2 cellular contexts compared by ENCODE assay signal in the genomic region with DNA sequence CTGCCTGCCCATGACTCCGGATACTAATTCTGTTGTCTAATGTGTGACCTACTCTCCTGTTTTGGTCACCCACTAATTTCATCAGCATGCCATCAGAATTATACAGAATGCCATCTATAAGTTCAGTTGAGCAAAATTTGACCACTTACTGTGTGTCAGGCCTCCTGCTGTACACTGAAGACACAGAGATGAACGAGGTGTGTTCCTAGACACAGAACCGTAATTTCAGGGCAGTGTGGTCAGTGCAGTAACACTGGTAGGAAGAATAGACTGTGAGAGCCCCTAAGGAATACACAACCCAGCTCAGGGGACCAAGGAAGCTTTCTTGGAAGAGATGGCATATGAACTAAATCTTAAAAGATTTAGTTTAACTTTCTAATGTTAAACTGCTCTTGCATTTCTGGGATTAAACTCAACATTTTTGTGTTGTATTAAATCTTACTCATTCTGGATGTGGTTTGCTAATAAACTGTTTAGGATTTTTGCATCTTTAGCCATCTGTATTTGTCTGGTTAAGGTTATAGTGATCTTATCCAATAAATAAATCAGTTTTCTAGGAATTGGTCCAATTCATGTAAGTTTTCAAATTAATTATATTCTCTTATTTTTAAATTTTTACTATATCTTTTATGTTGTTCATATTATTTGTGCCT.
TF ChIP-seq lines count a peak whose summit lies in the region.

No MANE protein-coding gene starts in this region.

TF ChIP-seq in SK-N-SH treated with all-trans-retinoic acid at 6 μM for 48 hours, 23 proteins besides CTCF, POLR2A, EP300 and RAD21:
- TF ChIP-seq TOX (CRISPR knock-in tag; IDR thresholded peaks at IDR 0.05; ENCODE audit: borderline replicate concordance) (no peak), OSR1 (CRISPR knock-in tag; IDR thresholded peaks at IDR 0.05) (no peak), SNAI2 (CRISPR knock-in tag; IDR thresholded peaks at IDR 0.05) (no peak), CSDC2 (CRISPR knock-in tag; IDR thresholded peaks at IDR 0.05) (no peak), ZNF8 (CRISPR knock-in tag; IDR thresholded peaks at IDR 0.05) (no peak), ESRRG (CRISPR knock-in tag; IDR thresholded peaks at IDR 0.05) (no peak), ZC3H10 (CRISPR knock-in tag; IDR thresholded peaks at IDR 0.05) (no peak), PPARA (CRISPR knock-in tag; IDR thresholded peaks at IDR 0.05; ENCODE audit: borderline replicate concordance) (no peak), ZFP3 (CRISPR knock-in tag; IDR thresholded peaks at IDR 0.05) (no peak), BACH2 (CRISPR knock-in tag; IDR thresholded peaks at IDR 0.05; ENCODE audit: borderline replicate concordance) (no peak), ZNF70 (CRISPR knock-in tag; IDR thresholded peaks at IDR 0.05) (no peak), RARB (CRISPR knock-in tag; IDR thresholded peaks at IDR 0.05) (no peak)
- TF ChIP-seq, protein P1, sequence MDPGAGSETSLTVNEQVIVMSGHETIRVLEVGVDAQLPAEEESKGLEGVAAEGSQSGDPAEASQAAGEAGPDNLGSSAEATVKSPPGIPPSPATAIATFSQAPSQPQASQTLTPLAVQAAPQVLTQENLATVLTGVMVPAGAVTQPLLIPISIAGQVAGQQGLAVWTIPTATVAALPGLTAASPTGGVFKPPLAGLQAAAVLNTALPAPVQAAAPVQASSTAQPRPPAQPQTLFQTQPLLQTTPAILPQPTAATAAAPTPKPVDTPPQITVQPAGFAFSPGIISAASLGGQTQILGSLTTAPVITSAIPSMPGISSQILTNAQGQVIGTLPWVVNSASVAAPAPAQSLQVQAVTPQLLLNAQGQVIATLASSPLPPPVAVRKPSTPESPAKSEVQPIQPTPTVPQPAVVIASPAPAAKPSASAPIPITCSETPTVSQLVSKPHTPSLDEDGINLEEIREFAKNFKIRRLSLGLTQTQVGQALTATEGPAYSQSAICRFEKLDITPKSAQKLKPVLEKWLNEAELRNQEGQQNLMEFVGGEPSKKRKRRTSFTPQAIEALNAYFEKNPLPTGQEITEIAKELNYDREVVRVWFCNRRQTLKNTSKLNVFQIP (CRISPR knock-in tag; IDR thresholded peaks at IDR 0.05; ENCODE audit: borderline replicate concordance, low read depth) = no peak
- TF ChIP-seq, protein P2, sequence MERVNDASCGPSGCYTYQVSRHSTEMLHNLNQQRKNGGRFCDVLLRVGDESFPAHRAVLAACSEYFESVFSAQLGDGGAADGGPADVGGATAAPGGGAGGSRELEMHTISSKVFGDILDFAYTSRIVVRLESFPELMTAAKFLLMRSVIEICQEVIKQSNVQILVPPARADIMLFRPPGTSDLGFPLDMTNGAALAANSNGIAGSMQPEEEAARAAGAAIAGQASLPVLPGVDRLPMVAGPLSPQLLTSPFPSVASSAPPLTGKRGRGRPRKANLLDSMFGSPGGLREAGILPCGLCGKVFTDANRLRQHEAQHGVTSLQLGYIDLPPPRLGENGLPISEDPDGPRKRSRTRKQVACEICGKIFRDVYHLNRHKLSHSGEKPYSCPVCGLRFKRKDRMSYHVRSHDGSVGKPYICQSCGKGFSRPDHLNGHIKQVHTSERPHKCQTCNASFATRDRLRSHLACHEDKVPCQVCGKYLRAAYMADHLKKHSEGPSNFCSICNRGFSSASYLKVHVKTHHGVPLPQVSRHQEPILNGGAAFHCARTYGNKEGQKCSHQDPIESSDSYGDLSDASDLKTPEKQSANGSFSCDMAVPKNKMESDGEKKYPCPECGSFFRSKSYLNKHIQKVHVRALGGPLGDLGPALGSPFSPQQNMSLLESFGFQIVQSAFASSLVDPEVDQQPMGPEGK (CRISPR knock-in tag; IDR thresholded peaks at IDR 0.05; ENCODE audit: borderline replicate concordance) = no peak

TF ChIP-seq in SK-N-SH, 30 proteins besides CTCF, POLR2A, EP300 and RAD21:
- no peak for TF ChIP-seq MXI1 (IDR thresholded peaks at IDR 0.05; ENCODE audit: low read depth, low read length)
- TF ChIP-seq FOXM1 (IDR thresholded peaks at IDR 0.05; ENCODE audit: low read depth) = no peak
- TF ChIP-seq EZH2phosphoT487 (IDR thresholded peaks at IDR 0.05; ENCODE audit: borderline replicate concordance, low read depth) = no peak
- no peak for TF ChIP-seq GABPA (IDR thresholded peaks at IDR 0.05; ENCODE audit: low read depth)
- TF ChIP-seq, protein P3, sequence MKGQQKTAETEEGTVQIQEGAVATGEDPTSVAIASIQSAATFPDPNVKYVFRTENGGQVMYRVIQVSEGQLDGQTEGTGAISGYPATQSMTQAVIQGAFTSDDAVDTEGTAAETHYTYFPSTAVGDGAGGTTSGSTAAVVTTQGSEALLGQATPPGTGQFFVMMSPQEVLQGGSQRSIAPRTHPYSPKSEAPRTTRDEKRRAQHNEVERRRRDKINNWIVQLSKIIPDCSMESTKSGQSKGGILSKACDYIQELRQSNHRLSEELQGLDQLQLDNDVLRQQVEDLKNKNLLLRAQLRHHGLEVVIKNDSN (IDR thresholded peaks at IDR 0.05; ENCODE audit: borderline replicate concordance, low read depth) = no peak
- TF ChIP-seq JUND (IDR thresholded peaks at IDR 0.05) = no peak
- no peak for TF ChIP-seq SIN3A (IDR thresholded peaks at IDR 0.05; ENCODE audit: borderline replicate concordance, low read depth, low read length)
- no peak for TF ChIP-seq NFIC (IDR thresholded peaks at IDR 0.05; ENCODE audit: borderline replicate concordance)
- no peak for TF ChIP-seq CHD2 (IDR thresholded peaks at IDR 0.05; ENCODE audit: low read length, partially characterized antibody)
- TF ChIP-seq TAF1 (IDR thresholded peaks at IDR 0.05; ENCODE audit: borderline replicate concordance, low read depth, low read length) = no peak
- TF ChIP-seq, protein P4, sequence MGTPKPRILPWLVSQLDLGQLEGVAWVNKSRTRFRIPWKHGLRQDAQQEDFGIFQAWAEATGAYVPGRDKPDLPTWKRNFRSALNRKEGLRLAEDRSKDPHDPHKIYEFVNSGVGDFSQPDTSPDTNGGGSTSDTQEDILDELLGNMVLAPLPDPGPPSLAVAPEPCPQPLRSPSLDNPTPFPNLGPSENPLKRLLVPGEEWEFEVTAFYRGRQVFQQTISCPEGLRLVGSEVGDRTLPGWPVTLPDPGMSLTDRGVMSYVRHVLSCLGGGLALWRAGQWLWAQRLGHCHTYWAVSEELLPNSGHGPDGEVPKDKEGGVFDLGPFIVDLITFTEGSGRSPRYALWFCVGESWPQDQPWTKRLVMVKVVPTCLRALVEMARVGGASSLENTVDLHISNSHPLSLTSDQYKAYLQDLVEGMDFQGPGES (IDR thresholded peaks at IDR 0.05; ENCODE audit: low read depth, low read length) = no peak
- TF ChIP-seq FOXJ3 (CRISPR knock-in tag; IDR thresholded peaks at IDR 0.05) = no peak
- TF ChIP-seq, protein P5, sequence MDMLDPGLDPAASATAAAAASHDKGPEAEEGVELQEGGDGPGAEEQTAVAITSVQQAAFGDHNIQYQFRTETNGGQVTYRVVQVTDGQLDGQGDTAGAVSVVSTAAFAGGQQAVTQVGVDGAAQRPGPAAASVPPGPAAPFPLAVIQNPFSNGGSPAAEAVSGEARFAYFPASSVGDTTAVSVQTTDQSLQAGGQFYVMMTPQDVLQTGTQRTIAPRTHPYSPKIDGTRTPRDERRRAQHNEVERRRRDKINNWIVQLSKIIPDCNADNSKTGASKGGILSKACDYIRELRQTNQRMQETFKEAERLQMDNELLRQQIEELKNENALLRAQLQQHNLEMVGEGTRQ (IDR thresholded peaks at IDR 0.05; ENCODE audit: borderline replicate concordance, low read depth, low read length) = no peak
- no peak for TF ChIP-seq SMC3 (IDR thresholded peaks at IDR 0.05; ENCODE audit: low read depth, low read length)
- TF ChIP-seq POLR2AphosphoS5 (IDR thresholded peaks at IDR 0.05; ENCODE audit: low read depth, low read length) = no peak
- no peak for TF ChIP-seq GATA2 (CRISPR knock-in tag; IDR thresholded peaks at IDR 0.05)
- TF ChIP-seq, protein P6, sequence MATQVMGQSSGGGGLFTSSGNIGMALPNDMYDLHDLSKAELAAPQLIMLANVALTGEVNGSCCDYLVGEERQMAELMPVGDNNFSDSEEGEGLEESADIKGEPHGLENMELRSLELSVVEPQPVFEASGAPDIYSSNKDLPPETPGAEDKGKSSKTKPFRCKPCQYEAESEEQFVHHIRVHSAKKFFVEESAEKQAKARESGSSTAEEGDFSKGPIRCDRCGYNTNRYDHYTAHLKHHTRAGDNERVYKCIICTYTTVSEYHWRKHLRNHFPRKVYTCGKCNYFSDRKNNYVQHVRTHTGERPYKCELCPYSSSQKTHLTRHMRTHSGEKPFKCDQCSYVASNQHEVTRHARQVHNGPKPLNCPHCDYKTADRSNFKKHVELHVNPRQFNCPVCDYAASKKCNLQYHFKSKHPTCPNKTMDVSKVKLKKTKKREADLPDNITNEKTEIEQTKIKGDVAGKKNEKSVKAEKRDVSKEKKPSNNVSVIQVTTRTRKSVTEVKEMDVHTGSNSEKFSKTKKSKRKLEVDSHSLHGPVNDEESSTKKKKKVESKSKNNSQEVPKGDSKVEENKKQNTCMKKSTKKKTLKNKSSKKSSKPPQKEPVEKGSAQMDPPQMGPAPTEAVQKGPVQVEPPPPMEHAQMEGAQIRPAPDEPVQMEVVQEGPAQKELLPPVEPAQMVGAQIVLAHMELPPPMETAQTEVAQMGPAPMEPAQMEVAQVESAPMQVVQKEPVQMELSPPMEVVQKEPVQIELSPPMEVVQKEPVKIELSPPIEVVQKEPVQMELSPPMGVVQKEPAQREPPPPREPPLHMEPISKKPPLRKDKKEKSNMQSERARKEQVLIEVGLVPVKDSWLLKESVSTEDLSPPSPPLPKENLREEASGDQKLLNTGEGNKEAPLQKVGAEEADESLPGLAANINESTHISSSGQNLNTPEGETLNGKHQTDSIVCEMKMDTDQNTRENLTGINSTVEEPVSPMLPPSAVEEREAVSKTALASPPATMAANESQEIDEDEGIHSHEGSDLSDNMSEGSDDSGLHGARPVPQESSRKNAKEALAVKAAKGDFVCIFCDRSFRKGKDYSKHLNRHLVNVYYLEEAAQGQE (IDR thresholded peaks at IDR 0.05; ENCODE audit: low read depth, low read length) = no peak
- no peak for TF ChIP-seq ELF1 (IDR thresholded peaks at IDR 0.05)
- TF ChIP-seq, protein P7, sequence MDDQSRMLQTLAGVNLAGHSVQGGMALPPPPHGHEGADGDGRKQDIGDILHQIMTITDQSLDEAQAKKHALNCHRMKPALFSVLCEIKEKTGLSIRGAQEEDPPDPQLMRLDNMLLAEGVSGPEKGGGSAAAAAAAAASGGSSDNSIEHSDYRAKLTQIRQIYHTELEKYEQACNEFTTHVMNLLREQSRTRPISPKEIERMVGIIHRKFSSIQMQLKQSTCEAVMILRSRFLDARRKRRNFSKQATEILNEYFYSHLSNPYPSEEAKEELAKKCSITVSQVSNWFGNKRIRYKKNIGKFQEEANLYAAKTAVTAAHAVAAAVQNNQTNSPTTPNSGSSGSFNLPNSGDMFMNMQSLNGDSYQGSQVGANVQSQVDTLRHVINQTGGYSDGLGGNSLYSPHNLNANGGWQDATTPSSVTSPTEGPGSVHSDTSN (IDR thresholded peaks at IDR 0.05) = no peak
- TF ChIP-seq NRF1 (IDR thresholded peaks at IDR 0.05; ENCODE audit: low read depth, low read length) = no peak
